8 cellular contexts compared by ENCODE assay signal in genomic region chr20:21301940-21302644, GRCh38. TPM values are rescaled to one million over a fixed set of nuclear protein-coding genes. Genes with fewer than 3 reads are reported as not detected.
DNase-seq lines count a peak whose midpoint lies in the region; ATAC-seq and TF ChIP-seq lines count a peak whose summit lies in the region.

No MANE protein-coding gene starts in this region.

- H3K9me3 ChIP-seq in Peyer's patch: no peaks in the 10 kb centered on the region
- H3K9me3 ChIP-seq in psoas muscle: no peaks in the 10 kb centered on the region

- peaks cover 0 to 15% (median 0%) of the 10 kb centered on the region in 4 donors for H3K4me1 ChIP-seq in Peyer's patch
- peaks cover 13% of the 10 kb centered on the region for H3K4me1 ChIP-seq in psoas muscle

- TF ChIP-seq CTCF in Peyer's patch (IDR thresholded peaks at IDR 0.05) (no peak), epithelial cell of proximal tubule (conservative IDR thresholded peaks at IDR 0.05; ENCODE audit: low read depth, low read length) (no peak), psoas muscle (IDR thresholded peaks at IDR 0.05) (no peak)

- intact Hi-C loops in psoas muscle (cut with DNase I): no loop called here

- 55 to 57% (median 56%) methylated on average over 9 of the region's 9 CpGs for WGBS in psoas muscle, 3 donors

- H3K27me3 ChIP-seq in Peyer's patch (no peaks in the 10 kb centered on the region), psoas muscle (ENCODE audit: insufficient read depth in 3 of 3, low read length in 2 of 3) (no peaks in the 10 kb centered on the region)

- H3K4me3 ChIP-seq in GM08714 (ENCODE audit: low read length) (peak overlapping the region; percentile 87), Peyer's patch (peak overlapping the region; percentile 70 to 93 (median 88)), epithelial cell of proximal tubule (ENCODE audit: low read depth, low read length) (peak overlapping the region; percentile 60), psoas muscle (peak overlapping the region; percentile 94)

- H3K36me3 ChIP-seq in Peyer's patch: no peaks in the 10 kb centered on the region
- H3K36me3 ChIP-seq in psoas muscle (ENCODE audit: insufficient read depth in 1 of 2, low read depth in 1 of 2): peaks cover 0 to 3% of the 10 kb centered on the region in 2 donors

- ATAC-seq in psoas muscle: no peak
- no peak for ATAC-seq in GM18873 (IDR thresholded peaks at IDR 0.05; ENCODE audit: low FRiP score, unreplicated experiment)
- ATAC-seq in HG02884 (IDR thresholded peaks at IDR 0.05; ENCODE audit: unreplicated experiment): no peak
- no peak for ATAC-seq in HG03565 (IDR thresholded peaks at IDR 0.05; ENCODE audit: unreplicated experiment)

- H3K27ac ChIP-seq in Peyer's patch: peak overlapping the region in 1 of 4 donors; percentile 92
- H3K27ac ChIP-seq in psoas muscle: peak overlapping the region; percentile 98

- no peak for TF ChIP-seq POLR2A in Peyer's patch (IDR thresholded peaks at IDR 0.05)

- no peak for DNase-seq in Peyer's patch
- no peak for DNase-seq in epithelial cell of proximal tubule (ENCODE audit: low read depth)
- DNase-seq in psoas muscle: no peak
- no peak for DNase-seq in AG08396 (ENCODE audit: low spot score)

RNA-seq across cellular contexts. Expression of gene XRN2, which starts 1.0 kb away (rescaled TPM):
- total RNA-seq in Peyer's patch: 10 to 100 TPM; 27.3 to 71.0 (median 29.9) TPM
- total RNA-seq in epithelial cell of proximal tubule: 92.0 and 112 TPM in 2 replicates
- 10 to 100 TPM; 25.1 to 48.3 (median 39.3) TPM for total RNA-seq in psoas muscle
- 10 to 100 TPM; 27.5 to 45.0 (median 41.0) TPM for polyA plus RNA-seq in psoas muscle
